ENCODE assay signal across 8 cellular contexts in genomic region chr11:95835768-95836488, GRCh38. TPM values are rescaled to one million over a fixed set of nuclear protein-coding genes. Genes with fewer than 3 reads are reported as not detected.
A peak's percentile ranks its signal among the peaks of the same experiment; 100 is the strongest.
DNase-seq lines count a peak whose midpoint lies in the region; ATAC-seq and FAIRE-seq lines count a peak whose summit lies in the region.

No MANE protein-coding gene starts in this region.

- DNase-seq in CD4-positive, CD25-positive, alpha-beta regulatory T cell = peak; percentile 29 to 62 (median 54)
- DNase-seq in GM19239 (ENCODE audit: insufficient read length, low spot score) = peak; percentile 10
- DNase-seq in NCI-H510A (lab: John Stamatoyannopoulos, UW) = peak; percentile 33
- peak; percentile 66 for DNase-seq in activated CD4-positive, alpha-beta T cell treated with anti-CD3 and anti-CD28 coated beads, Interleukin-2, amount 10 ng/mL, durations not matched to agents 7 days and 5 days
- peak; percentile 69 to 79 for DNase-seq in dermis microvascular lymphatic vessel endothelial cell (ENCODE audit: low read depth in 2 of 2)
- DNase-seq in lung microvascular endothelial cell (ENCODE audit: low read depth in 2 of 2) = peak; percentile 80 to 87
- peak; percentile 27 for DNase-seq in stimulated activated CD8-positive, alpha-beta memory T cell treated with anti-CD3 and anti-CD28 coated beads, Interleukin-15, amount 100 ng/mL, for 1 hour (ENCODE audit: low read depth)

- no peak overlapping the region for H3K4me3 ChIP-seq in CD4-positive, CD25-positive, alpha-beta regulatory T cell (ENCODE audit: low read depth, low read length)

- FAIRE-seq in GM19239 (lab: Jason Lieb, UNC) = peak; percentile 78

- peaks cover 0 to 9% (median 4%) of the 10 kb centered on the region in 4 donors for H3K4me1 Mint-ChIP-seq in CD4-positive, CD25-positive, alpha-beta regulatory T cell
- no peaks in the 10 kb centered on the region for H3K4me1 Mint-ChIP-seq in activated CD4-positive, alpha-beta T cell treated with anti-CD3 and anti-CD28 coated beads, Interleukin-2, amount 10 ng/mL, durations not matched to agents 7 days and 5 days

- H3K4me3 Mint-ChIP-seq in CD4-positive, CD25-positive, alpha-beta regulatory T cell = no peak overlapping the region
- no peak overlapping the region for H3K4me3 Mint-ChIP-seq in activated CD4-positive, alpha-beta T cell treated with anti-CD3 and anti-CD28 coated beads, Interleukin-2, amount 10 ng/mL, durations not matched to agents 7 days and 5 days

- CTCF ChIA-PET in activated CD4-positive, alpha-beta T cell treated with anti-CD3 and anti-CD28 coated beads, Interleukin-2, amount 10 ng/mL, durations not matched to agents 7 days and 5 days (lab: Charles Lee) = interaction anchor here (0.6 to 3.0 kb wide), 11 partner anchors 10 to 657 kb away, joined by 3 to 13 read pairs (median 3); partner anchors contain the start of genes CCDC82, JRKL and MAML2

- no peaks in the 10 kb centered on the region for H3K9me3 ChIP-seq in CD4-positive, CD25-positive, alpha-beta regulatory T cell (ENCODE audit: control insufficient read depth in 2 of 2, low read length in 2 of 2)

- no peak overlapping the region for H3K27ac ChIP-seq in CD4-positive, CD25-positive, alpha-beta regulatory T cell (ENCODE audit: insufficient read depth, low read length, poor library complexity, severe bottlenecking)

- ATAC-seq in CD4-positive, CD25-positive, alpha-beta regulatory T cell (ENCODE audit: low read depth in 2 of 2) = peak; percentile 66 to 81
- peak; percentile 91 for ATAC-seq in HG03439 (IDR thresholded peaks at IDR 0.05; ENCODE audit: unreplicated experiment)

- peaks cover 51% of the 10 kb centered on the region for H3K36me3 ChIP-seq in CD4-positive, CD25-positive, alpha-beta regulatory T cell (ENCODE audit: control insufficient read depth, insufficient read depth, low read length)

- H3K36me3 Mint-ChIP-seq in CD4-positive, CD25-positive, alpha-beta regulatory T cell = peaks cover 13% of the 10 kb centered on the region
- peaks cover 46% of the 10 kb centered on the region for H3K36me3 Mint-ChIP-seq in activated CD4-positive, alpha-beta T cell treated with anti-CD3 and anti-CD28 coated beads, Interleukin-2, amount 10 ng/mL, durations not matched to agents 7 days and 5 days (ENCODE audit: low read depth)

- no peaks in the 10 kb centered on the region for H3K9me3 Mint-ChIP-seq in CD4-positive, CD25-positive, alpha-beta regulatory T cell
- no peaks in the 10 kb centered on the region for H3K9me3 Mint-ChIP-seq in activated CD4-positive, alpha-beta T cell treated with anti-CD3 and anti-CD28 coated beads, Interleukin-2, amount 10 ng/mL, durations not matched to agents 7 days and 5 days

- POLR2A ChIA-PET in activated CD4-positive, alpha-beta T cell treated with anti-CD3 and anti-CD28 coated beads, Interleukin-2, amount 10 ng/mL, durations not matched to agents 7 days and 5 days (lab: Charles Lee) = no interaction called here

- no peaks in the 10 kb centered on the region for H3K27me3 Mint-ChIP-seq in CD4-positive, CD25-positive, alpha-beta regulatory T cell
- H3K27me3 Mint-ChIP-seq in activated CD4-positive, alpha-beta T cell treated with anti-CD3 and anti-CD28 coated beads, Interleukin-2, amount 10 ng/mL, durations not matched to agents 7 days and 5 days = no peaks in the 10 kb centered on the region

- peak overlapping the region in 1 of 3 donors; percentile 34 for H3K27ac Mint-ChIP-seq in CD4-positive, CD25-positive, alpha-beta regulatory T cell
- H3K27ac Mint-ChIP-seq in activated CD4-positive, alpha-beta T cell treated with anti-CD3 and anti-CD28 coated beads, Interleukin-2, amount 10 ng/mL, durations not matched to agents 7 days and 5 days = no peak overlapping the region

- no peaks in the 10 kb centered on the region for H3K4me1 ChIP-seq in CD4-positive, CD25-positive, alpha-beta regulatory T cell (ENCODE audit: control insufficient read depth, insufficient read depth, low read length, poor library complexity, severe bottlenecking)

- no peaks in the 10 kb centered on the region for H3K27me3 ChIP-seq in CD4-positive, CD25-positive, alpha-beta regulatory T cell (ENCODE audit: control insufficient read depth, insufficient read depth, low read length)

RNA-seq across cellular contexts. Expression of gene CEP57, which starts 45.6 kb away (rescaled TPM):
- total RNA-seq in CD4-positive, CD25-positive, alpha-beta regulatory T cell = 67.7 TPM
- 10 to 100 TPM; 51.6 to 69.9 (median 59.3) TPM for polyA plus RNA-seq in CD4-positive, CD25-positive, alpha-beta regulatory T cell
- 10 to 100 TPM; 67.7 to 73.2 TPM for total RNA-seq in activated CD4-positive, alpha-beta T cell treated with anti-CD3 and anti-CD28 coated beads, Interleukin-2, amount 10 ng/mL, durations not matched to agents 7 days and 5 days
- total RNA-seq in dermis microvascular lymphatic vessel endothelial cell (26.9 and 32.1 TPM in 2 replicates), lung microvascular endothelial cell (20.6 and 24.2 TPM in 2 replicates)

RNA-seq across cellular contexts. Expression of gene FAM76B, which starts 46.3 kb away (rescaled TPM):
- 72.7 TPM for total RNA-seq in CD4-positive, CD25-positive, alpha-beta regulatory T cell
- polyA plus RNA-seq in CD4-positive, CD25-positive, alpha-beta regulatory T cell = 10 to 100 TPM; 12.8 to 21.0 (median 13.5) TPM
- 10 to 100 TPM; 51.6 to 71.2 TPM for total RNA-seq in activated CD4-positive, alpha-beta T cell treated with anti-CD3 and anti-CD28 coated beads, Interleukin-2, amount 10 ng/mL, durations not matched to agents 7 days and 5 days
- 17.2 and 18.1 TPM in 2 replicates for total RNA-seq in dermis microvascular lymphatic vessel endothelial cell
- 13.1 and 17.7 TPM in 2 replicates for total RNA-seq in lung microvascular endothelial cell

Comparison
In these comparisons a context has a peak if more than half of its experiments do, and no peak if none do; other contexts are left out.
1. DNase-seq: peak in every context shown above with its lines; median percentile 84 in lung microvascular endothelial cell; 74 in dermis microvascular lymphatic vessel endothelial cell; 66 in activated CD4-positive, alpha-beta T cell treated with anti-CD3 and anti-CD28 coated beads, Interleukin-2, amount 10 ng/mL, durations not matched to agents 7 days and 5 days; 54 in CD4-positive, CD25-positive, alpha-beta regulatory T cell; 33 in NCI-H510A; 27 in stimulated activated CD8-positive, alpha-beta memory T cell treated with anti-CD3 and anti-CD28 coated beads, Interleukin-15, amount 100 ng/mL, for 1 hour; 10 in GM19239.